In genomic region chr1:3672971-3673361, GRCh38 we compare ENCODE assay signal across 1 cellular context.
TF ChIP-seq lines count a peak whose summit lies in the region.

No MANE protein-coding gene starts in this region.

TF ChIP-seq in HepG2, 621 proteins besides CTCF, POLR2A, EP300 and RAD21:
- TF ChIP-seq ZNF230 (CRISPR knock-in tag; IDR thresholded peaks at IDR 0.05) (no peak), XBP1 (CRISPR knock-in tag; IDR thresholded peaks at IDR 0.05) (no peak), ZNF703 (CRISPR knock-in tag; IDR thresholded peaks at IDR 0.05; ENCODE audit: borderline replicate concordance) (no peak), PBX2 (CRISPR knock-in tag; IDR thresholded peaks at IDR 0.05) (no peak), ZNF468 (CRISPR knock-in tag; IDR thresholded peaks at IDR 0.05) (no peak), GATAD2A (CRISPR knock-in tag; IDR thresholded peaks at IDR 0.05) (no peak), CBX2 (IDR thresholded peaks at IDR 0.05; ENCODE audit: low read depth, low read length) (no peak), CBX2 (CRISPR knock-in tag; IDR thresholded peaks at IDR 0.05; ENCODE audit: low read depth) (no peak), BORCS8-MEF2B (CRISPR knock-in tag; IDR thresholded peaks at IDR 0.05) (no peak), ZNF510 (CRISPR knock-in tag; IDR thresholded peaks at IDR 0.05; ENCODE audit: low read depth) (no peak), TOPORS (CRISPR knock-in tag; IDR thresholded peaks at IDR 0.05) (no peak), NR2F2 (IDR thresholded peaks at IDR 0.05; ENCODE audit: borderline replicate concordance, low read depth) (no peak), PHB2 (IDR thresholded peaks at IDR 0.05; ENCODE audit: partially characterized antibody) (no peak), CHCHD3 (CRISPR knock-in tag; IDR thresholded peaks at IDR 0.05) (no peak), ZNF282 (IDR thresholded peaks at IDR 0.05; ENCODE audit: partially characterized antibody) (no peak), CENPBD1 (CRISPR knock-in tag; IDR thresholded peaks at IDR 0.05; ENCODE audit: borderline replicate concordance, low read depth) (no peak), E2F5 (CRISPR knock-in tag; conservative IDR thresholded peaks at IDR 0.05) (no peak), SP1 (IDR thresholded peaks at IDR 0.05) (no peak), SP1 (CRISPR knock-in tag; IDR thresholded peaks at IDR 0.05) (no peak), NFIB (CRISPR knock-in tag; IDR thresholded peaks at IDR 0.05; ENCODE audit: borderline replicate concordance) (no peak)
TF ChIP-seq in HepG2: peak in this region for 0.
